Comparison of ENCODE assay signal across 11 cellular contexts in the genomic region with DNA sequence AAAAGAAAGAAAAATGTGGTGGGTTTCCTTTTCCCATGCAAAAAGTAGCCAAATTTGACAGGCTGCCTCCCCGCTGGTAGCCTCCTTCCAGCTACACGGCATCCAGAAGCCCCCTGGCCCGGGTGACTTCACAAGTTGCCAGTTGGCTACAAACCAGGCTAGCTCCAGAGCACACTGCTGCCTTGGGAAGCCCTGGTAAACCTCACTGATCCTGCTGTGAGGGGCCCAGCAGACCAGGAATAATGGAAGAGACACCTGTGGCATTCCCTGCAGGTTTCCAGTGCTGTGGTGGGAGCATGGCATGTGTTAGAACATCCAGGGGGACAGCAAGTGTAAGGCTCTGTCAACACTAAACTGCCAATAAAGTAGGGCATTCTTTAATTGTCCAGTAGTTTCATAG.
"Had no signal": no experiment of that assay in that cellular context is flagged by ENCODE, and none has a peak within 500 bp of the region (broad histone marks: within the 10 kb centered on the region; RNA-seq: fewer than 3 reads in every experiment).

No MANE protein-coding gene starts in this region.

- H3K27ac Mint-ChIP-seq: activated CD4-positive, alpha-beta memory T cell treated with anti-CD3 and anti-CD28 coated beads, Interleukin-2, amount 10 ng/mL, durations not matched to agents 7 days and 5 days; activated CD8-positive, alpha-beta memory T cell treated with anti-CD3 and anti-CD28 coated beads, Interleukin-2, amount 10 ng/mL, durations not matched to agents 7 days and 5 days; activated naive CD4-positive, alpha-beta T cell treated with anti-CD3 and anti-CD28 coated beads for 36 hours; activated T-helper 2 cell treated with anti-CD3 and anti-CD28 coated beads, Interferon-gamma antibody, Interleukin-2, Interleukin-4, amounts not matched to agents 10 μg/mL and 5 μg/mL and 100 μg/mL, durations not matched to agents 14 hours and 24 hours and 36 hours; neural progenitor cell; T-cell had no signal

- H3K9me3 Mint-ChIP-seq: activated CD4-positive, alpha-beta memory T cell treated with anti-CD3 and anti-CD28 coated beads, Interleukin-2, amount 10 ng/mL, durations not matched to agents 7 days and 5 days; activated naive CD4-positive, alpha-beta T cell treated with anti-CD3 and anti-CD28 coated beads for 36 hours; activated T-helper 2 cell treated with anti-CD3 and anti-CD28 coated beads, Interferon-gamma antibody, Interleukin-2, Interleukin-4, amounts not matched to agents 10 μg/mL and 5 μg/mL and 100 μg/mL, durations not matched to agents 14 hours and 24 hours and 36 hours; neural progenitor cell; T-cell had no signal

- H3K4me3 Mint-ChIP-seq: activated CD4-positive, alpha-beta memory T cell treated with anti-CD3 and anti-CD28 coated beads, Interleukin-2, amount 10 ng/mL, durations not matched to agents 7 days and 5 days; activated CD8-positive, alpha-beta memory T cell treated with anti-CD3 and anti-CD28 coated beads, Interleukin-2, amount 10 ng/mL, durations not matched to agents 7 days and 5 days; activated naive CD4-positive, alpha-beta T cell treated with anti-CD3 and anti-CD28 coated beads for 36 hours; neural progenitor cell; T-cell had no signal

- H3K4me3 ChIP-seq: body of pancreas, neural progenitor cell, ovary, right lobe of liver, upper lobe of right lung had no signal

- H3K36me3 Mint-ChIP-seq: activated CD8-positive, alpha-beta memory T cell treated with anti-CD3 and anti-CD28 coated beads, Interleukin-2, amount 10 ng/mL, durations not matched to agents 7 days and 5 days; neural progenitor cell; T-cell had no signal

- H3K27me3 Mint-ChIP-seq: activated CD4-positive, alpha-beta memory T cell treated with anti-CD3 and anti-CD28 coated beads, Interleukin-2, amount 10 ng/mL, durations not matched to agents 7 days and 5 days; activated CD8-positive, alpha-beta memory T cell treated with anti-CD3 and anti-CD28 coated beads, Interleukin-2, amount 10 ng/mL, durations not matched to agents 7 days and 5 days; T-cell had no signal

- H3K4me1 ChIP-seq: neural progenitor cell had no signal

- H3K27ac ChIP-seq: neural progenitor cell, upper lobe of right lung had no signal

- DNase-seq: kidney had no signal

- H3K9me3 ChIP-seq: body of pancreas, ovary, right lobe of liver, upper lobe of right lung had no signal

- H3K4me2 ChIP-seq: neural progenitor cell had no signal

- H3K36me3 ChIP-seq: neural progenitor cell, ovary, upper lobe of right lung had no signal

- H2AFZ ChIP-seq: neural progenitor cell had no signal
